In the genomic region with DNA sequence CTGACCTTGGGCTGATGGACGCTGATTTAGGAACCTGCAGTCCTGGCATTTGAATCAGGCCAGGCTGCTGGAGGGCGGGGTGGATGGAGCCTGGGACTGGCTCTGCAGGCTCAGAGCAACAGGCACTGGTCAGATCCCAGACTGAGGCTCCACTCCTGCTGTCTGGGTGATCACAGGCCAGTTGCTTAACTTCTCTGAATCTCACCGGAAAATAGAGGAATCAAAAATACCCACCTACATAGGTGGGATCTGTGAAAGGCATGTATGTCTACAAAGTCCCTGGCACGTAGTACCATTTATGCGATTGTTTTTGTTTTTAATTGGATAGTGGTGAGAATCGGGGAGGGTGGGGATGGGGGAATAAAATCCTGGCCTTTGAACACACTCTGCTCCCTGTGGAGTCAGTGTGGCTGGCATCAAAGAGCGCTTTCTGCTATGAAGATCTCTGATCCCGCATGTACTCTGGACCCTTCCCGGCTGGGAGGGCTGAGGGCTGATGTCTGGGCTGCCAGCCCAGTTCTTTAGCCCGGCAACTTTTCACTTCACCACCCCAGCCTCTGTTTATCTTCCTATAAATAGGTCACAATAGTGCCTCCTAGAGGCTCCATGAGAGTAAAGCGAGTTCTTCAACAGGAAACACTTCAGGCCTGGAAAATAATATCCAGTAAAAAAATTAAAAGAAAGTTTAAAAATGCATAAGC, we compare ENCODE assay signal across 9 cellular contexts.
DNase-seq lines count a peak whose midpoint lies in the region; ATAC-seq and TF ChIP-seq lines count a peak whose summit lies in the region.
"Had no signal": no experiment of that assay in that cellular context is flagged by ENCODE, and none has a peak within 500 bp of the region (broad histone marks: within the 10 kb centered on the region; RNA-seq: fewer than 3 reads in every experiment).

No MANE protein-coding gene starts in this region.

- H3K9me3 ChIP-seq in PC-3 (ENCODE audit: low read length): no peaks in the 10 kb centered on the region

- H3K4me1 ChIP-seq in PC-3 (ENCODE audit: insufficient read depth, low read length): no peaks in the 10 kb centered on the region

- DNase-seq in GM12865 (ENCODE audit: low read depth) (no peak), PC-3 (peak; percentile 12), fibroblast of mammary gland (ENCODE audit: low read depth) (peak; percentile 19), osteocyte (ENCODE audit: extremely low spot score, unreplicated experiment) (peak; percentile 53), RPMI8226 (no peak)
- DNase-seq: activated naive CD4-positive, alpha-beta T cell treated with Interleukin-2 at 50 U/mL for 16 hours had no signal

- no peaks in the 10 kb centered on the region for H4K20me1 ChIP-seq in PC-3 (ENCODE audit: low read length)

- H3K27ac Mint-ChIP-seq in osteocyte (ENCODE audit: unreplicated experiment): no peak overlapping the region

- no peaks in the 10 kb centered on the region for H3K4me1 Mint-ChIP-seq in osteocyte (ENCODE audit: unreplicated experiment)

- H3K36me3 ChIP-seq in PC-3 (ENCODE audit: low read depth, low read length): no peaks in the 10 kb centered on the region

- ATAC-seq in PC-3: no peak
- no peak for ATAC-seq in HG03520 (IDR thresholded peaks at IDR 0.05; ENCODE audit: unreplicated experiment)
- no peak for ATAC-seq in GM21717 (IDR thresholded peaks at IDR 0.05; ENCODE audit: unreplicated experiment)
- ATAC-seq in HG03571 (IDR thresholded peaks at IDR 0.05; ENCODE audit: unreplicated experiment): no peak

- H3K4me3 Mint-ChIP-seq in osteocyte (ENCODE audit: unreplicated experiment): no peak overlapping the region

- H3K27ac ChIP-seq in PC-3 (ENCODE audit: low read length): no peak overlapping the region

- H3K27me3 ChIP-seq in PC-3 (ENCODE audit: low read length): no peaks in the 10 kb centered on the region

- H3K4me3 ChIP-seq in GM12865 (ENCODE audit: low read depth, low read length) (no peak overlapping the region), PC-3 (ENCODE audit: low read length) (no peak overlapping the region), fibroblast of mammary gland (ENCODE audit: control insufficient read depth, low read depth, low read length) (no peak overlapping the region)

- H2AFZ ChIP-seq in PC-3 (ENCODE audit: low read length): no peak overlapping the region

- TF ChIP-seq CTCF in GM12865 (IDR thresholded peaks at IDR 0.05; ENCODE audit: insufficient read depth, low read depth, low read length, missing control alignments) (peak; percentile 6), PC-3 (conservative IDR thresholded peaks at IDR 0.05; ENCODE audit: low read depth, low read length) (peak; percentile 42), fibroblast of mammary gland (conservative IDR thresholded peaks at IDR 0.05; ENCODE audit: control insufficient read depth, insufficient read depth, low read depth, low read length) (peak; percentile 30), osteocyte (IDR thresholded peaks at IDR 0.05) (peak; percentile 16)

- no peaks in the 10 kb centered on the region for H3K9me3 Mint-ChIP-seq in osteocyte (ENCODE audit: unreplicated experiment)

- no peaks in the 10 kb centered on the region for H3K9me2 ChIP-seq in PC-3 (replicated peaks; ENCODE audit: low read length)

- POLR2A ChIA-PET in PC-3 (lab: Charles Lee; ENCODE audit: unreplicated experiment): no interaction called here

- no peaks in the 10 kb centered on the region for H3F3A ChIP-seq in PC-3 (ENCODE audit: low read length, unreplicated experiment)

- no peaks in the 10 kb centered on the region for H3K36me3 Mint-ChIP-seq in osteocyte (ENCODE audit: unreplicated experiment)

- intact Hi-C loops in PC-3 (cut with micrococcal nuclease): loop anchor here (5.0 kb wide), 1 partner anchor 1558 kb away; no protein-coding TSS in a partner anchor

- H3K79me2 ChIP-seq in PC-3 (ENCODE audit: low read length): no peaks in the 10 kb centered on the region

- no peak overlapping the region for H3K4me2 ChIP-seq in PC-3 (ENCODE audit: low read length)

- no TSS peak for BruUV-seq in PC-3 (replicated peaks; lab: Mats Ljungman, UMichigan)

- H3K9ac ChIP-seq in PC-3 (ENCODE audit: low read length): no peak overlapping the region

- CTCF ChIA-PET in PC-3 (lab: Charles Lee): no interaction called here

- H3K27me3 Mint-ChIP-seq in osteocyte (ENCODE audit: unreplicated experiment): peaks cover 7% of the 10 kb centered on the region

Comparison
In these comparisons a context has a peak if more than half of its experiments do, and no peak if none do; other contexts are left out.
1. DNase-seq: peak in PC-3 (single experiment), fibroblast of mammary gland (single experiment) and osteocyte (single experiment); none in GM12865 (single experiment) and RPMI8226 (single experiment).
2. Peak in every context shown above with its lines, with median percentiles within 50 percentile points of each other: CTCF ChIP-seq.